Comparison of ENCODE assay signal across 30 cellular contexts in genomic region chr9:114545055-114545454, GRCh38.
"Had no signal": no experiment of that assay in that cellular context is flagged by ENCODE, and none has a peak within 500 bp of the region (broad histone marks: within the 10 kb centered on the region; RNA-seq: fewer than 3 reads in every experiment).

No MANE protein-coding gene starts in this region.

- H3K4me3 ChIP-seq: PC-9, SJCRH30, SK-N-MC had no signal

- H3K4me1 ChIP-seq: SJCRH30 had no signal

- FAIRE-seq: RCC 7860 had no signal

- H3K36me3 Mint-ChIP-seq: T-cell had no signal

- H3K9me3 ChIP-seq: SJCRH30 had no signal

- ATAC-seq: Panc1, Right ventricle myocardium inferior, SK-N-SH treated with all-trans-retinoic acid at 6 μM for 48 hours, T-cell had no signal

- H3K4me2 ChIP-seq: PC-9 had no signal

- H3K27ac ChIP-seq: PC-9, RWPE1, SJCRH30, SK-N-MC had no signal

- H3K4me1 Mint-ChIP-seq: T-cell had no signal

- H2AFZ ChIP-seq: PC-9 had no signal

- H3K36me3 ChIP-seq: SJCRH30 had no signal

- H3K27ac Mint-ChIP-seq: T-cell had no signal

- H3K4me3 Mint-ChIP-seq: T-cell had no signal

- H3K9me3 Mint-ChIP-seq: T-cell had no signal

- DNase-seq: Karpas-422, MM.1S, MV-4-11, NCI-H1092, NCI-H1105, NCI-H1436, NCI-H146, NCI-H1694, NCI-H187, NCI-H1930, NCI-H2029 treated with DMSO at 0.1 percent for 48 hours, NCI-H2081 treated with DMSO at 0.1 percent for 48 hours, NCI-H2107, NCI-H2171, NCI-H345, NCI-H446, NCI-H510A treated with DMSO at 0.1 percent for 48 hours, NCI-H524 treated with DMSO at 0.1 percent for 48 hours, NCI-H774, PC-9, SHP77, SIG-M5, SJCRH30, T-cell had no signal
